ENCODE assay signal across 8 cellular contexts in genomic region chr21:34073032-34073748, GRCh38. TPM values are rescaled to one million over a fixed set of nuclear protein-coding genes. Genes with fewer than 3 reads are reported as not detected.
DNase-seq lines count a peak whose midpoint lies in the region; ATAC-seq lines count a peak whose summit lies in the region.

TSS of gene MRPS6 (plus strand) at chr21:34073578. CDS start at chr21:34073701, 123 bp downstream.
TSS of gene SLC5A3 (plus strand) at chr21:34073578. CDS start at chr21:34095199, 21,621 bp downstream.

- peak; percentile 56 for DNase-seq in NCI-H146 treated with DMSO at 0.1 percent for 48 hours (lab: John Stamatoyannopoulos, UW; ENCODE audit: unreplicated experiment)
- peak; percentile 71 for DNase-seq in T-helper 9 cell
- DNase-seq in astrocyte of the hippocampus (ENCODE audit: low read depth, low spot score) = peak; percentile 95
- DNase-seq in hippocampal formation (lab: John Stamatoyannopoulos, UW) = peak; percentile 55 to 82
- DNase-seq in retina = peak; percentile 93
- peak; percentile 91 to 94 for DNase-seq in aorta

- peak within 1 kb of the TSS; percentile 63 to 96 for H3K27ac ChIP-seq in aorta (ENCODE audit: low read depth in 1 of 2, low read length in 2 of 2)

- intact Hi-C loops in aorta (cut with DNase I) = loop anchor here (5.0 to 10.0 kb wide), 3 partner anchors 52 to 274 kb away; no protein-coding TSS in a partner anchor

- peak; percentile 73 for ATAC-seq in GM18502 (IDR thresholded peaks at IDR 0.05; ENCODE audit: poor library complexity, unreplicated experiment)
- peak; percentile 69 for ATAC-seq in HG02852 (IDR thresholded peaks at IDR 0.05; ENCODE audit: unreplicated experiment)
- ATAC-seq in aorta (ENCODE audit: low FRiP score) = peak; percentile 91

- no peaks in the 10 kb centered on the region for H3K9me3 ChIP-seq in aorta (ENCODE audit: control insufficient read depth, low read length)

- H3K4me3 ChIP-seq in aorta (ENCODE audit: low read length in 2 of 2) = peak within 1 kb of the TSS; percentile 93 to 100

- H3K36me3 ChIP-seq in aorta (ENCODE audit: control insufficient read depth in 1 of 2, insufficient read depth in 2 of 2, low read length in 1 of 2) = no peaks in the 10 kb centered on the region

- H3K27me3 ChIP-seq in aorta (ENCODE audit: control insufficient read depth in 1 of 2, insufficient read depth in 2 of 2, low read length in 1 of 2) = no peaks in the 10 kb centered on the region

- WGBS in aorta, 2 donors = 0 to 1% methylated on average over 39 to 104 of the region's 104 CpGs

- H3K4me1 ChIP-seq in aorta (ENCODE audit: control insufficient read depth in 1 of 2, insufficient read depth in 2 of 2, low read length in 2 of 2) = peaks cover 0 to 3% of the 10 kb centered on the region in 2 donors

RNA-seq across cellular contexts. Expression of gene MRPS6, which starts in this region (rescaled TPM):
- 100 to 1,000 TPM in 1 of 2 donors, 10 to 100 TPM in 1; 78.4 to 137 TPM for total RNA-seq in aorta
- polyA plus RNA-seq in aorta = 100 to 1,000 TPM in 1 of 2 donors, 10 to 100 TPM in 1; 84.2 to 128 TPM

RNA-seq across cellular contexts. Expression of gene SLC5A3, which starts in this region (rescaled TPM):
- total RNA-seq in aorta = 10 to 100 TPM; 25.2 to 82.3 TPM
- 1 to 10 TPM; 3.0 to 3.2 TPM for polyA plus RNA-seq in aorta

Comparison
In these comparisons a context has a peak if more than half of its experiments do, and no peak if none do; other contexts are left out.
1. Peak in every context shown above with its lines: DNase-seq, ATAC-seq, H3K4me3 ChIP-seq and H3K27ac ChIP-seq.